Comparison of ENCODE assay signal across 1 cellular context in genomic region chrX:15050395-15050794, GRCh38.
TF ChIP-seq lines count a peak whose summit lies in the region.

No MANE protein-coding gene starts in this region.

TF ChIP-seq in SK-N-SH treated with all-trans-retinoic acid at 6 μM for 48 hours, 23 proteins besides CTCF, POLR2A, EP300 and RAD21 (continued from another document):
- no peak for TF ChIP-seq ZNF8 (CRISPR knock-in tag; IDR thresholded peaks at IDR 0.05)
- no peak for TF ChIP-seq ZNF565 (CRISPR knock-in tag; conservative IDR thresholded peaks at IDR 0.05; ENCODE audit: low read depth)
- TF ChIP-seq PATZ1 (CRISPR knock-in tag; IDR thresholded peaks at IDR 0.05; ENCODE audit: borderline replicate concordance): no peak
- TF ChIP-seq TSHZ2 (CRISPR knock-in tag; IDR thresholded peaks at IDR 0.05): no peak
- no peak for TF ChIP-seq OSR1 (CRISPR knock-in tag; IDR thresholded peaks at IDR 0.05)
- TF ChIP-seq RARB (CRISPR knock-in tag; IDR thresholded peaks at IDR 0.05): no peak
- TF ChIP-seq ESRRG (CRISPR knock-in tag; IDR thresholded peaks at IDR 0.05): no peak
- no peak for TF ChIP-seq TCF4 (CRISPR knock-in tag; IDR thresholded peaks at IDR 0.05; ENCODE audit: borderline replicate concordance)
- TF ChIP-seq ZFP3 (CRISPR knock-in tag; IDR thresholded peaks at IDR 0.05): no peak
TF ChIP-seq in SK-N-SH treated with all-trans-retinoic acid at 6 μM for 48 hours: peak in this region for 0.
